Comparison of ENCODE assay signal across 8 cellular contexts in genomic region chr10:62019013-62019684, GRCh38.
A peak's percentile ranks its signal among the peaks of the same experiment; 100 is the strongest.
DNase-seq lines count a peak whose midpoint lies in the region; ATAC-seq and TF ChIP-seq lines count a peak whose summit lies in the region.

No MANE protein-coding gene starts in this region.

- H3K9ac ChIP-seq in parathyroid adenoma = no peak overlapping the region

- no TSS peak for BruUV-seq in Calu3 (replicated peaks; lab: Mats Ljungman, UMichigan)

- H3K27me3 Mint-ChIP-seq in chondrocyte (ENCODE audit: low read depth) (no peaks in the 10 kb centered on the region), Calu3 (ENCODE audit: unreplicated experiment) (no peaks in the 10 kb centered on the region)

- H3K4me1 ChIP-seq in parathyroid adenoma = no peaks in the 10 kb centered on the region

- H3K36me3 ChIP-seq in parathyroid adenoma (ENCODE audit: control insufficient read depth, insufficient read depth, low read length) = no peaks in the 10 kb centered on the region

- CTCF ChIA-PET in Calu3 (lab: Charles Lee) = interaction anchor here (1.4 kb wide), 1 partner anchor 26 kb away, joined by 3 read pairs; no protein-coding TSS in a partner anchor

- intact Hi-C loops in left colon (cut with DNase I, micrococcal nuclease) (no loop called here), Calu3 (cut with micrococcal nuclease; ENCODE audit: unreplicated experiment) (no loop called here)

- no peak for TF ChIP-seq CTCF in chondrocyte (IDR thresholded peaks at IDR 0.05)
- TF ChIP-seq CTCF in parathyroid adenoma (IDR thresholded peaks at IDR 0.05) = no peak
- TF ChIP-seq CTCF in Calu3 (IDR thresholded peaks at IDR 0.05; ENCODE audit: unreplicated experiment) = no peak

- no peaks in the 10 kb centered on the region for H3K9me3 ChIP-seq in parathyroid adenoma (ENCODE audit: control insufficient read depth, low read length)

- H3K27ac Mint-ChIP-seq in chondrocyte (ENCODE audit: unreplicated experiment) = peak overlapping the region; percentile 87
- H3K27ac Mint-ChIP-seq in Calu3 (ENCODE audit: unreplicated experiment) = no peak overlapping the region

- ATAC-seq in left colon (no peak), HG02588 (IDR thresholded peaks at IDR 0.05; ENCODE audit: unreplicated experiment) (no peak)

- DNase-seq in EL (peak; percentile 34), NAMALWA (ENCODE audit: low spot score) (peak; percentile 44), chondrocyte (ENCODE audit: low spot score) (no peak), left colon (no peak), Calu3 (no peak), hepatic stellate cell (ENCODE audit: low spot score) (no peak)

- H3K4me1 Mint-ChIP-seq in chondrocyte (ENCODE audit: low read depth) = peaks cover 68% of the 10 kb centered on the region
- peaks cover 13% of the 10 kb centered on the region for H3K4me1 Mint-ChIP-seq in Calu3 (ENCODE audit: low read depth, unreplicated experiment)

- no peak overlapping the region for H2AFZ ChIP-seq in parathyroid adenoma

- no peak overlapping the region for H3K4me3 Mint-ChIP-seq in chondrocyte (ENCODE audit: unreplicated experiment)
- H3K4me3 Mint-ChIP-seq in Calu3 (ENCODE audit: low read depth, unreplicated experiment) = no peak overlapping the region

- H3K36me3 Mint-ChIP-seq in chondrocyte (ENCODE audit: low read depth) (peaks cover 8% of the 10 kb centered on the region), Calu3 (ENCODE audit: insufficient read depth, unreplicated experiment) (no peaks in the 10 kb centered on the region)

- no peaks in the 10 kb centered on the region for H3K79me2 ChIP-seq in parathyroid adenoma

- H3K4me3 ChIP-seq in parathyroid adenoma (ENCODE audit: low read depth, low read length) = no peak overlapping the region

- H3K9me3 Mint-ChIP-seq in chondrocyte (ENCODE audit: low read depth) (peaks cover 11% of the 10 kb centered on the region), Calu3 (ENCODE audit: low read depth, unreplicated experiment) (no peaks in the 10 kb centered on the region)

- H3K27me3 ChIP-seq in parathyroid adenoma (ENCODE audit: control insufficient read depth, insufficient read depth, low read length) = no peaks in the 10 kb centered on the region

- peak overlapping the region; percentile 30 for H3K27ac ChIP-seq in parathyroid adenoma

- H3K4me2 ChIP-seq in parathyroid adenoma (ENCODE audit: low read length) = no peak overlapping the region

Comparison
In these comparisons a context has a peak if more than half of its experiments do, and no peak if none do; other contexts are left out.
1. DNase-seq: peak in EL (single experiment) and NAMALWA (single experiment); none in chondrocyte (single experiment), left colon (0 of 2), Calu3 (single experiment) and hepatic stellate cell (single experiment).